10 cellular contexts compared by ENCODE assay signal in genomic region chr11:12122083-12122482, GRCh38. TPM values are rescaled to one million over a fixed set of nuclear protein-coding genes. Genes with fewer than 3 reads are reported as not detected.
DNase-seq lines count a peak whose midpoint lies in the region; ATAC-seq, FAIRE-seq and TF ChIP-seq lines count a peak whose summit lies in the region.
"Had no signal": no experiment of that assay in that cellular context is flagged by ENCODE, and none has a peak within 500 bp of the region (broad histone marks: within the 10 kb centered on the region; RNA-seq: fewer than 3 reads in every experiment).

No MANE protein-coding gene starts in this region.

- H2AFZ ChIP-seq in K562 (ENCODE audit: low read depth, low read length) = no peak overlapping the region

- no peaks in the 10 kb centered on the region for H4K20me1 ChIP-seq in K562 (replicated peaks; ENCODE audit: control insufficient read depth, insufficient read depth, low read length)

- H3K36me3 ChIP-seq in K562 (ENCODE audit: control insufficient read depth, insufficient read depth, low read length) = peaks cover 13% of the 10 kb centered on the region
- no peaks in the 10 kb centered on the region for H3K36me3 ChIP-seq in muscle layer of colon (ENCODE audit: insufficient read depth, low read length)
- no peaks in the 10 kb centered on the region for H3K36me3 ChIP-seq in small intestine (ENCODE audit: control insufficient read depth in 2 of 2, insufficient read depth in 2 of 2, low read length in 2 of 2)

- no TSS peak for BruUV-seq in K562 (replicated peaks; lab: Mats Ljungman, UMichigan)

- H3K4me3 ChIP-seq in K562 = no peak overlapping the region
- H3K4me3 ChIP-seq in muscle layer of colon (ENCODE audit: low read depth in 1 of 2, low read length in 2 of 2) = no peak overlapping the region
- H3K4me3 ChIP-seq in small intestine (ENCODE audit: low read depth in 1 of 2, low read length in 2 of 2) = no peak overlapping the region

- TF ChIP-seq CTCF in K562 (IDR thresholded peaks at IDR 0.05 in 2 of 3, conservative IDR thresholded peaks at IDR 0.05 in 1 of 3; ENCODE audit: insufficient read depth in 2 of 3, low read depth in 1 of 3, low read length in 3 of 3) = peak; percentile 48 to 61 (median 58); a peak in 5 of 6 replicates

- H3K4me2 ChIP-seq in K562 (ENCODE audit: insufficient read depth, low read length) = no peak overlapping the region

- no peak overlapping the region for H3K27ac ChIP-seq in K562 (ENCODE audit: extremely low read depth, low read depth, low read length)
- H3K27ac ChIP-seq in muscle layer of colon (ENCODE audit: low read depth, low read length) = peak overlapping the region; percentile 4
- H3K27ac ChIP-seq in small intestine (ENCODE audit: low read depth in 1 of 2, low read length in 1 of 2) = no peak overlapping the region

- CTCF ChIA-PET in K562 (lab: Yijun Ruan, JAX; ENCODE audit: low intra/inter-chr PET ratio) = no interaction called here

- peaks cover 3% of the 10 kb centered on the region for H3K9me1 ChIP-seq in K562 (ENCODE audit: control insufficient read depth, insufficient read depth, low read length)

- POLR2A ChIA-PET in K562 (lab: Yijun Ruan, JAX) = interaction anchor here (0.6 to 1.4 kb wide), 4 partner anchors 15 to 70 kb away, joined by 3 to 4 read pairs (median 4); no protein-coding TSS in a partner anchor

- peak; percentile 64 for TF ChIP-seq RAD21 in Ishikawa (IDR thresholded peaks at IDR 0.05; ENCODE audit: low read depth)
- peak in 1 of 2 experiments; percentile 65; a peak in 3 of 4 replicates for TF ChIP-seq RAD21 in K562 (CRISPR knock-in tag; conservative IDR thresholded peaks at IDR 0.05 in 1 of 2, IDR thresholded peaks at IDR 0.05 in 1 of 2)

- H3K27me3 ChIP-seq in K562 (ENCODE audit: control insufficient read depth in 2 of 2, insufficient read depth in 2 of 2, low read length in 2 of 2) = no peaks in the 10 kb centered on the region
- no peaks in the 10 kb centered on the region for H3K27me3 ChIP-seq in muscle layer of colon (ENCODE audit: control insufficient read depth in 1 of 2, insufficient read depth in 2 of 2, low read length in 2 of 2)
- H3K27me3 ChIP-seq in small intestine (ENCODE audit: control insufficient read depth in 2 of 2, insufficient read depth in 2 of 2, low read length in 2 of 2) = no peaks in the 10 kb centered on the region

- in situ Hi-C loops in K562 (cut with MboI) = no loop called here

- TF ChIP-seq EP300 in Ishikawa (IDR thresholded peaks at IDR 0.05; ENCODE audit: borderline replicate concordance) = no peak
- no peak for TF ChIP-seq EP300 in K562 (IDR thresholded peaks at IDR 0.05; ENCODE audit: low read length)

- FAIRE-seq in K562 (lab: Jason Lieb, UNC) (no peak), small intestine (lab: Jason Lieb, UNC) (no peak), urothelium cell line (lab: Jason Lieb, UNC) (no peak)

- 79% methylated on average over 6 of the region's 6 CpGs for WGBS in K562 (ENCODE audit: insufficient coverage, low coverage, missing lambda C conversion rate)
- WGBS in small intestine, 3 donors = 83 to 90% (median 87%) methylated on average over 6 of the region's 6 CpGs

- H3K4me1 ChIP-seq in K562 (replicated peaks in 1 of 2; ENCODE audit: control insufficient read depth in 2 of 2, insufficient read depth in 2 of 2, low read length in 2 of 2) = peaks cover 61 to 77% of the 10 kb centered on the region in 2 experiments
- H3K4me1 ChIP-seq in muscle layer of colon (ENCODE audit: insufficient read depth, low read length) = peaks cover 87% of the 10 kb centered on the region
- H3K4me1 ChIP-seq in small intestine (ENCODE audit: control insufficient read depth in 2 of 2, insufficient read depth in 1 of 2, low read depth in 1 of 2, low read length in 1 of 2) = peaks cover 9 to 14% of the 10 kb centered on the region in 2 donors

- peak; percentile 67 for DNase-seq in ELF-1 (ENCODE audit: low read depth, low spot score)
- DNase-seq in K562 (ENCODE audit: extremely low read depth in 1 of 4, low spot score in 3 of 4) = peak in 2 of 4 experiments; percentile 50 to 53
- DNase-seq in activated CD4-positive, CD25-positive, alpha-beta regulatory T cell (lab: John Stamatoyannopoulos, UW) = no peak
- DNase-seq in kidney glomerular epithelial cell (lab: John Stamatoyannopoulos, UW) = no peak
- no peak for DNase-seq in small intestine
- DNase-seq in urothelium cell line (ENCODE audit: low spot score) = no peak
- DNase-seq: activated CD4-positive, alpha-beta memory T cell treated with anti-CD3 and anti-CD28 coated beads, Interleukin-2, amount 10 ng/mL, durations not matched to agents 7 days and 5 days; effector memory CD8-positive, alpha-beta T cell had no signal

- intact Hi-C loops in K562 (cut with micrococcal nuclease) = no loop called here

- peak; percentile 35 for ATAC-seq in K562
- ATAC-seq: effector memory CD8-positive, alpha-beta T cell had no signal

- TF ChIP-seq POLR2A in K562 (conservative IDR thresholded peaks at IDR 0.05) = no peak

- H3K9me3 ChIP-seq in K562 (replicated peaks; ENCODE audit: control insufficient read depth, insufficient read depth, low read depth, low read length) (no peaks in the 10 kb centered on the region), muscle layer of colon (ENCODE audit: low read length) (no peaks in the 10 kb centered on the region), small intestine (ENCODE audit: control insufficient read depth, low read depth) (no peaks in the 10 kb centered on the region)

- peaks cover 45% of the 10 kb centered on the region for H3K79me2 ChIP-seq in K562 (ENCODE audit: control insufficient read depth, insufficient read depth, low read length)

- H3K9ac ChIP-seq in K562 (ENCODE audit: insufficient read depth in 1 of 2, low read depth in 2 of 2, low read length in 2 of 2) = no peak overlapping the region
- H3K9ac ChIP-seq in muscle layer of colon (ENCODE audit: low read length) = no peak overlapping the region

TF ChIP-seq in K562, 482 proteins besides CTCF, POLR2A, EP300 and RAD21:
- TF ChIP-seq CXXC5 (CRISPR knock-in tag; IDR thresholded peaks at IDR 0.05) = 0 out of 2 replicates have a peak, but pooled peaks have one; percentile 20
- TF ChIP-seq ARID3B (CRISPR knock-in tag; IDR thresholded peaks at IDR 0.05; ENCODE audit: borderline replicate concordance) = no peak
TF ChIP-seq in K562: peak in this region for 1.

RNA-seq across cellular contexts. Expression of gene MICAL2, which starts 11.7 kb away (rescaled TPM):
- total RNA-seq in K562 (2011; cell fraction: chromatin; rRNA removed; ENCODE audit: low replicate concordance) = 173 and 222 TPM in 2 replicates
- 77.0 and 99.7 TPM in 2 replicates for total RNA-seq in K562 (2011; cell fraction: nucleolus; rRNA removed)
- total RNA-seq in K562 (2011; cell fraction: nucleoplasm; rRNA removed) = 107 and 133 TPM in 2 replicates
- 33.6 and 42.7 TPM in 2 replicates for total RNA-seq in K562 (2014; rRNA removed)
- total RNA-seq in K562 (2014; rRNA removed; fragmentation: Illumina TruSeq; extraction: Trizol) = 35.0 and 36.8 TPM in 2 replicates
- total RNA-seq in K562 (2015; rRNA removed; fragmentation: Illumina TruSeq; extraction: Trizol) = 22.9 and 23.7 TPM in 2 replicates
- 63.5 and 64.2 TPM in 2 replicates for total RNA-seq in K562 (2021)
- polyA plus RNA-seq in K562 (2011; rRNA removed) = 38.1 and 47.3 TPM in 2 replicates
- polyA plus RNA-seq in K562 (2011; cell fraction: cytosol; rRNA removed) = 28.3 and 36.5 TPM in 2 replicates
- polyA plus RNA-seq in K562 (2011; cell fraction: nucleus; rRNA removed) = 46.0 and 76.1 TPM in 2 replicates
- polyA plus RNA-seq in K562 (2012) = 31.7 and 42.8 TPM in 2 replicates
- polyA plus RNA-seq in K562 (2014; fragmentation: Illumina TruSeq; extraction: Trizol) = 40.3 and 43.0 TPM in 2 replicates
- polyA plus RNA-seq in K562 (2014; fragmentation: Nextera tagmentation; extraction: Ambion mirVana) = 1 to 10 TPM; 4.7 to 5.9 TPM
- polyA plus RNA-seq in K562 (2014; rRNA removed) = 23.3 and 24.0 TPM in 2 replicates
- 82.4 and 92.6 TPM in 2 replicates for polyA minus RNA-seq in K562 (2011; rRNA and poly(A)+ RNA removed)
- 47.4 and 54.4 TPM in 2 replicates for polyA minus RNA-seq in K562 (2011; cell fraction: cytosol; rRNA and poly(A)+ RNA removed)
- polyA minus RNA-seq in K562 (2011; cell fraction: nucleus; rRNA and poly(A)+ RNA removed) = 66.9 and 104 TPM in 2 replicates
- 10 to 100 TPM; 15.9 to 29.1 (median 22.2) TPM for polyA plus RNA-seq in small intestine
